ENCODE assay signal across 8 cellular contexts in genomic region chrX:118823263-118824172, GRCh38. TPM values are rescaled to one million over a fixed set of nuclear protein-coding genes. Genes with fewer than 3 reads are reported as not detected.
A peak's percentile ranks its signal among the peaks of the same experiment; 100 is the strongest.
DNase-seq lines count a peak whose midpoint lies in the region; ATAC-seq and TF ChIP-seq lines count a peak whose summit lies in the region.

TSS of gene ZCCHC12 (plus strand) at chrX:118823824. CDS start at chrX:118825245, 1,421 bp downstream.

- intact Hi-C loops in natural killer cell (cut with micrococcal nuclease) = no loop called here
- intact Hi-C loops in thyroid gland (cut with DNase I) = no loop called here

- H3K4me1 Mint-ChIP-seq in natural killer cell = peaks cover 5 to 12% of the 10 kb centered on the region in 2 donors

- H3K36me3 ChIP-seq in thyroid gland = no peaks in the 10 kb centered on the region

- H3K27ac ChIP-seq in thyroid gland = no peak within 1 kb of the TSS

- no peak within 1 kb of the TSS for H3K27ac Mint-ChIP-seq in natural killer cell

- peaks cover 6% of the 10 kb centered on the region for H3K27me3 ChIP-seq in thyroid gland

- peak within 1 kb of the TSS; percentile 84 for H3K4me3 Mint-ChIP-seq in natural killer cell

- DNase-seq in AG08395 (ENCODE audit: low spot score) (peak; percentile 49), NCI-H226 (peak; percentile 28), activated T-cell treated with anti-CD3 and anti-CD28 coated beads for 24 hours (ENCODE audit: low read depth) (peak; percentile 16), natural killer cell (peak; percentile 16), thyroid gland (peak; percentile 73 to 80), amniotic stem cell (lab: John Stamatoyannopoulos, UW) (no peak)

- ATAC-seq in GM21360 (IDR thresholded peaks at IDR 0.05; ENCODE audit: unreplicated experiment) = peak; percentile 71
- peak; percentile 51 for ATAC-seq in esophagus mucosa
- peak; percentile 70 to 91 (median 85) for ATAC-seq in natural killer cell

- H3K4me3 ChIP-seq in thyroid gland (replicated peaks in 1 of 3) = no peak within 1 kb of the TSS

- peaks cover 0 to 8% of the 10 kb centered on the region in 2 donors for H3K4me1 ChIP-seq in thyroid gland

- TF ChIP-seq CTCF in natural killer cell (IDR thresholded peaks at IDR 0.05) (no peak), thyroid gland (IDR thresholded peaks at IDR 0.05) (no peak)

- peaks cover 45 to 66% of the 10 kb centered on the region in 2 donors for H3K27me3 Mint-ChIP-seq in natural killer cell (ENCODE audit: low read depth in 2 of 2)

- no peaks in the 10 kb centered on the region for H3K36me3 Mint-ChIP-seq in natural killer cell

- no peaks in the 10 kb centered on the region for H3K9me3 Mint-ChIP-seq in natural killer cell

- TF ChIP-seq POLR2A in thyroid gland (IDR thresholded peaks at IDR 0.05) = peak in 1 of 2 donors; percentile 45

- H3K9me3 ChIP-seq in thyroid gland = no peaks in the 10 kb centered on the region

- 9 to 16% methylated on average over 15 to 17 of the region's 51 CpGs for WGBS in thyroid gland, 2 donors

RNA-seq across cellular contexts. Expression of gene ZCCHC12, which starts in this region (rescaled TPM):
- total RNA-seq in esophagus mucosa = not detected
- total RNA-seq in natural killer cell = not detected
- total RNA-seq in thyroid gland = 10 to 100 TPM in 2 of 4 donors, 1 to 10 TPM in 2; 1.2 to 40.9 (median 10.7) TPM

Comparison
In these comparisons a context has a peak if more than half of its experiments do, and no peak if none do; other contexts are left out.
1. Peak in ATAC-seq in esophagus mucosa; RNA of the gene not detected or under 1 TPM.
2. Peak in DNase-seq and ATAC-seq in natural killer cell; RNA of the gene not detected or under 1 TPM.